8 cellular contexts compared by ENCODE assay signal in genomic region chr2:12715878-12716249, GRCh38. TPM values are rescaled to one million over a fixed set of nuclear protein-coding genes. Genes with fewer than 3 reads are reported as not detected.
DNase-seq lines count a peak whose midpoint lies in the region; ATAC-seq and TF ChIP-seq lines count a peak whose summit lies in the region.

No MANE protein-coding gene starts in this region.

- peaks cover 23% of the 10 kb centered on the region for H3K4me1 Mint-ChIP-seq in neural progenitor cell

- CTCF ChIA-PET in PC-9 (lab: Charles Lee): interaction anchor here (0.7 to 3.5 kb wide), 7 partner anchors 40 to 886 kb away, joined by 3 to 19 read pairs (median 4); no protein-coding TSS in a partner anchor

- H2AFZ ChIP-seq in PC-9 (peak overlapping the region; percentile 72), neural progenitor cell (replicated peaks) (peak overlapping the region; percentile 48)

- no peak for ATAC-seq in HG03571 (IDR thresholded peaks at IDR 0.05; ENCODE audit: unreplicated experiment)

- H3K9me3 Mint-ChIP-seq in neural progenitor cell: no peaks in the 10 kb centered on the region

- H3K27me3 Mint-ChIP-seq in neural progenitor cell (ENCODE audit: insufficient read depth, low read depth): peaks cover 4% of the 10 kb centered on the region

- H3K27ac ChIP-seq in PC-9 (peak overlapping the region; percentile 94), neural progenitor cell (no peak overlapping the region), subcutaneous abdominal adipose tissue (ENCODE audit: low read depth, low read length) (peak overlapping the region; percentile 93)

- POLR2A ChIA-PET in PC-9 (lab: Charles Lee; ENCODE audit: unreplicated experiment): interaction anchor here (0.6 kb wide), 1 partner anchor 291 kb away, joined by 7 read pairs; no protein-coding TSS in a partner anchor

- TF ChIP-seq CTCF in GM12872 (IDR thresholded peaks at IDR 0.05; ENCODE audit: insufficient read depth, low read depth, low read length) (peak; percentile 57), PC-9 (conservative IDR thresholded peaks at IDR 0.05) (peak; percentile 89), fibroblast of pulmonary artery (IDR thresholded peaks at IDR 0.05; ENCODE audit: low read length, missing control alignments) (peak; percentile 74), neural progenitor cell (IDR thresholded peaks at IDR 0.05) (peak; percentile 71)

- intact Hi-C loops in PC-9 (cut with micrococcal nuclease; ENCODE audit: unreplicated experiment): loop anchor here (1.0 to 10.0 kb wide), 12 partner anchors 41 to 1021 kb away; no protein-coding TSS in a partner anchor

- no peaks in the 10 kb centered on the region for H3K9me2 ChIP-seq in PC-9 (ENCODE audit: insufficient read depth)

- H3K79me2 ChIP-seq in PC-9 (ENCODE audit: low read depth) (peaks cover 49% of the 10 kb centered on the region), neural progenitor cell (ENCODE audit: low read depth) (peaks cover 33% of the 10 kb centered on the region)

- no peak overlapping the region for H3K9ac ChIP-seq in neural progenitor cell
- H3K9ac ChIP-seq in subcutaneous abdominal adipose tissue (ENCODE audit: low read length in 5 of 5): peak overlapping the region in 4 of 5 donors; percentile 75 to 88 (median 81)

- DNase-seq in HT1080 (ENCODE audit: low read depth): peak; percentile 32
- peak; percentile 79 to 81 for DNase-seq in PC-9
- DNase-seq in activated T-helper 1 cell treated with anti-CD3 and anti-CD28 coated beads, Interleukin-2, amount 50 U/mL, for 16 hours (ENCODE audit: low read depth in 1 of 2, low spot score in 1 of 2): peak; percentile 69
- peak; percentile 90 for DNase-seq in fibroblast of pulmonary artery (ENCODE audit: low read depth)
- peak; percentile 78 for DNase-seq in neural progenitor cell (ENCODE audit: low spot score)

- H3K36me3 Mint-ChIP-seq in neural progenitor cell: peaks cover 6% of the 10 kb centered on the region

- BruUV-seq in PC-9 (replicated peaks; lab: Mats Ljungman, UMichigan): no TSS peak

- H3K27ac Mint-ChIP-seq in neural progenitor cell: peak overlapping the region; percentile 95

- H3K4me2 ChIP-seq in PC-9: peak overlapping the region; percentile 81
- peak overlapping the region; percentile 94 for H3K4me2 ChIP-seq in neural progenitor cell

- peak overlapping the region; percentile 96 for H3K4me3 Mint-ChIP-seq in neural progenitor cell

- peaks cover 46% of the 10 kb centered on the region for H3F3A ChIP-seq in PC-9 (ENCODE audit: insufficient read depth, low read depth)
- peaks cover 37% of the 10 kb centered on the region for H3F3A ChIP-seq in neural progenitor cell (ENCODE audit: low read depth)

- H3K36me3 ChIP-seq in PC-9 (ENCODE audit: low read depth): peaks cover 4% of the 10 kb centered on the region; the same call in 1 of the 2 replicates
- H3K36me3 ChIP-seq in neural progenitor cell: no peaks in the 10 kb centered on the region
- H3K36me3 ChIP-seq in subcutaneous abdominal adipose tissue (ENCODE audit: control insufficient read depth in 5 of 5, insufficient read depth in 5 of 5, low read length in 5 of 5): no peaks in the 10 kb centered on the region

- H3K4me1 ChIP-seq in PC-9 (replicated peaks; ENCODE audit: insufficient read depth) (peaks cover 31% of the 10 kb centered on the region), neural progenitor cell (peaks cover 12% of the 10 kb centered on the region), subcutaneous abdominal adipose tissue (ENCODE audit: control insufficient read depth in 5 of 5, insufficient read depth in 5 of 5, low read length in 5 of 5) (peaks cover 2 to 64% (median 49%) of the 10 kb centered on the region in 5 donors)

- H3K27me3 ChIP-seq in PC-9 (ENCODE audit: insufficient read depth, low read depth): no peaks in the 10 kb centered on the region
- no peaks in the 10 kb centered on the region for H3K27me3 ChIP-seq in neural progenitor cell
- no peaks in the 10 kb centered on the region for H3K27me3 ChIP-seq in subcutaneous abdominal adipose tissue (ENCODE audit: control insufficient read depth in 5 of 5, insufficient read depth in 4 of 5, low read length in 5 of 5)

- H4K20me1 ChIP-seq in PC-9 (ENCODE audit: insufficient read depth) (peaks cover 9% of the 10 kb centered on the region), neural progenitor cell (ENCODE audit: low read depth) (peaks cover 18% of the 10 kb centered on the region)

- H3K9me3 ChIP-seq in PC-9 (ENCODE audit: insufficient read depth, low read depth): no peaks in the 10 kb centered on the region
- H3K9me3 ChIP-seq in neural progenitor cell (ENCODE audit: low read depth): no peaks in the 10 kb centered on the region
- H3K9me3 ChIP-seq in subcutaneous abdominal adipose tissue (ENCODE audit: control insufficient read depth in 5 of 5, low read length in 5 of 5): no peaks in the 10 kb centered on the region

- H3K4me3 ChIP-seq in PC-9: peak overlapping the region; percentile 96
- H3K4me3 ChIP-seq in fibroblast of pulmonary artery (replicated peaks; ENCODE audit: low read depth, low read length): peak overlapping the region; percentile 69
- H3K4me3 ChIP-seq in neural progenitor cell: peak overlapping the region; percentile 94
- H3K4me3 ChIP-seq in subcutaneous abdominal adipose tissue (ENCODE audit: low read depth in 1 of 5, low read length in 5 of 5): peak overlapping the region; percentile 71 to 85 (median 78)

RNA-seq across cellular contexts. Expression of gene TRIB2, which starts 0.9 kb away (rescaled TPM):
- total RNA-seq in HT1080 (2014; rRNA removed; shearing (Covaris generic)): 15.1 and 16.6 TPM in 2 replicates
- 9.6 and 10.4 TPM in 2 replicates for polyA plus RNA-seq in HT1080 (2015; cell fraction: cytosol; rRNA removed)
- 23.5 and 33.0 TPM in 2 replicates for polyA plus RNA-seq in HT1080 (2015; cell fraction: nucleus; rRNA removed)
- 18.9 and 20.2 TPM in 2 replicates for total RNA-seq in PC-9 (2021)
- 68.8 and 74.4 TPM in 2 replicates for total RNA-seq in neural progenitor cell (ENCODE audit: low replicate concordance)

Comparison
In these comparisons a context has a peak if more than half of its experiments do, and no peak if none do; other contexts are left out.
1. DNase-seq: peak in every context shown above with its lines; median percentile 90 in fibroblast of pulmonary artery; 80 in PC-9; 78 in neural progenitor cell; 69 in activated T-helper 1 cell treated with anti-CD3 and anti-CD28 coated beads, Interleukin-2, amount 50 U/mL, for 16 hours; 32 in HT1080.